In genomic region chr12:116656371-116656770, GRCh38 we compare ENCODE assay signal across 1 cellular context.
A peak's percentile ranks its signal among the peaks of the same experiment; 100 is the strongest.
TF ChIP-seq lines count a peak whose summit lies in the region.

No MANE protein-coding gene starts in this region.

TF ChIP-seq in A549, 52 proteins besides CTCF, POLR2A, EP300 and RAD21 (continued from another document):
- TF ChIP-seq HEYL (CRISPR knock-in tag; IDR thresholded peaks at IDR 0.05) (no peak), MAFK (IDR thresholded peaks at IDR 0.05; ENCODE audit: partially characterized antibody) (peak; percentile 84), RCOR1 (IDR thresholded peaks at IDR 0.05; ENCODE audit: low read depth, low read length) (no peak), EHF (CRISPR knock-in tag; IDR thresholded peaks at IDR 0.05) (no peak)
